Comparison of ENCODE assay signal across 21 cellular contexts in genomic region chr11:8180469-8180868, GRCh38. TPM values are rescaled to one million over a fixed set of nuclear protein-coding genes. Genes with fewer than 3 reads are reported as not detected.
DNase-seq lines count a peak whose midpoint lies in the region; TF ChIP-seq lines count a peak whose summit lies in the region.
"Had no signal": no experiment of that assay in that cellular context is flagged by ENCODE, and none has a peak within 500 bp of the region (broad histone marks: within the 10 kb centered on the region; RNA-seq: fewer than 3 reads in every experiment).

No MANE protein-coding gene starts in this region.

- no peaks in the 10 kb centered on the region for H3K36me3 Mint-ChIP-seq in endodermal cell (ENCODE audit: low read depth)
- no peaks in the 10 kb centered on the region for H3K36me3 Mint-ChIP-seq in osteocyte (ENCODE audit: unreplicated experiment)
- H3K36me3 Mint-ChIP-seq: CD14-positive monocyte; CD4-positive, alpha-beta memory T cell had no signal

- H3K36me3 ChIP-seq in WERI-Rb-1 (no peaks in the 10 kb centered on the region), endodermal cell (ENCODE audit: control insufficient read depth, insufficient read depth, low read length) (no peaks in the 10 kb centered on the region)
- H3K36me3 ChIP-seq: BLaER1 had no signal

- H3K9me3 ChIP-seq in WERI-Rb-1 (ENCODE audit: severe bottlenecking) = no peaks in the 10 kb centered on the region
- no peaks in the 10 kb centered on the region for H3K9me3 ChIP-seq in endodermal cell (ENCODE audit: control insufficient read depth, low read length)
- H3K9me3 ChIP-seq: BLaER1 had no signal

- TF ChIP-seq CTCF in 22Rv1 (IDR thresholded peaks at IDR 0.05) (0 out of 2 replicates have a peak, but pooled peaks have one; percentile 8), WERI-Rb-1 (IDR thresholded peaks at IDR 0.05; ENCODE audit: low read depth, low read length) (0 out of 2 replicates have a peak, but pooled peaks have one; percentile 12), endodermal cell (conservative IDR thresholded peaks at IDR 0.05) (peak; percentile 58), osteocyte (IDR thresholded peaks at IDR 0.05) (no peak)

- H3K27me3 ChIP-seq in WERI-Rb-1 (ENCODE audit: insufficient read depth, low read depth, severe bottlenecking) (no peaks in the 10 kb centered on the region), endodermal cell (ENCODE audit: control insufficient read depth, insufficient read depth, low read length, poor library complexity, severe bottlenecking) (no peaks in the 10 kb centered on the region)
- H3K27me3 ChIP-seq: BLaER1 had no signal

- H3K9me3 Mint-ChIP-seq in endodermal cell (peaks cover 4% of the 10 kb centered on the region), osteocyte (ENCODE audit: unreplicated experiment) (peaks cover 4% of the 10 kb centered on the region)

- no peak overlapping the region for H3K4me3 Mint-ChIP-seq in endodermal cell
- no peak overlapping the region for H3K4me3 Mint-ChIP-seq in osteocyte (ENCODE audit: unreplicated experiment)
- H3K4me3 Mint-ChIP-seq: CD4-positive, alpha-beta memory T cell had no signal

- no peak overlapping the region for H3K9ac ChIP-seq in endodermal cell (ENCODE audit: extremely low read depth, low read length, poor library complexity, severe bottlenecking)
- H3K9ac ChIP-seq: BLaER1 had no signal

- H3K4me1 ChIP-seq in endodermal cell (ENCODE audit: control insufficient read depth, insufficient read depth, low read length) = peaks cover 4% of the 10 kb centered on the region
- H3K4me1 ChIP-seq: BLaER1 had no signal

- H3K27ac ChIP-seq in 22Rv1 (no peak overlapping the region), WERI-Rb-1 (no peak overlapping the region), endodermal cell (ENCODE audit: low read depth, low read length) (no peak overlapping the region)
- H3K27ac ChIP-seq: BLaER1 had no signal

- H3K4me3 ChIP-seq in WERI-Rb-1 (ENCODE audit: low read depth, low read length) (no peak overlapping the region), endodermal cell (ENCODE audit: low read length) (no peak overlapping the region)
- H3K4me3 ChIP-seq: BLaER1, GM12878 had no signal

- H3K27ac Mint-ChIP-seq in endodermal cell (no peak overlapping the region), osteocyte (ENCODE audit: unreplicated experiment) (no peak overlapping the region)
- H3K27ac Mint-ChIP-seq: CD4-positive, alpha-beta memory T cell had no signal

- H3K27me3 Mint-ChIP-seq in endodermal cell (ENCODE audit: insufficient read depth) (peaks cover 10% of the 10 kb centered on the region), osteocyte (ENCODE audit: unreplicated experiment) (peaks cover 38% of the 10 kb centered on the region)

- H3K4me1 Mint-ChIP-seq in endodermal cell (peaks cover 14% of the 10 kb centered on the region), osteocyte (ENCODE audit: unreplicated experiment) (no peaks in the 10 kb centered on the region)
- H3K4me1 Mint-ChIP-seq: CD14-positive monocyte; CD4-positive, alpha-beta memory T cell had no signal

- 59 to 65% methylated on average over 4 of the region's 4 CpGs for WGBS in endodermal cell (ENCODE audit: insufficient coverage in 1 of 2, insufficient read length in 1 of 2), 2 experiments

- no peak for DNase-seq in WERI-Rb-1
- peak; percentile 78 for DNase-seq in endodermal cell
- DNase-seq in iPS-NIHi11 (ENCODE audit: low spot score) = peak; percentile 26
- no peak for DNase-seq in activated effector memory CD4-positive, alpha-beta T cell treated with anti-CD3 and anti-CD28 coated beads, Interleukin-2, amount 50 U/mL, for 16 hours
- DNase-seq in COLO829 (ENCODE audit: low spot score) = no peak
- DNase-seq in osteocyte (ENCODE audit: extremely low spot score, unreplicated experiment) = no peak
- no peak for DNase-seq in activated CD4-positive, alpha-beta T cell treated with anti-CD3 and anti-CD28 coated beads, Interleukin-2, amount 50 U/mL, for 48 hours
- DNase-seq: 8988T; Calu3; CD4-positive, alpha-beta memory T cell; DMS53; DND-41; EL had no signal

RNA-seq across cellular contexts. Expression of gene RIC3, which starts 11.6 kb away (rescaled TPM):
- total RNA-seq in endodermal cell (10 to 100 TPM; 23.5 to 25.3 TPM), osteocyte (not detected in 2 replicates)
- polyA plus RNA-seq in endodermal cell (2013, experiment 1 of 2) = 10.7 TPM
- 10.7 TPM for polyA plus RNA-seq in endodermal cell (2013, experiment 2 of 2)
- total RNA-seq: A673, G401, HT-29 had no signal
- polyA plus RNA-seq: AG04450, CD14-positive monocyte had no signal

Comparison
In these comparisons a context has a peak if more than half of its experiments do, and no peak if none do; other contexts are left out.
1. DNase-seq: peak in endodermal cell (single experiment) and iPS-NIHi11 (single experiment); none in WERI-Rb-1 (single experiment), activated effector memory CD4-positive, alpha-beta T cell treated with anti-CD3 and anti-CD28 coated beads, Interleukin-2, amount 50 U/mL, for 16 hours (single experiment), COLO829 (single experiment), osteocyte (single experiment) and activated CD4-positive, alpha-beta T cell treated with anti-CD3 and anti-CD28 coated beads, Interleukin-2, amount 50 U/mL, for 48 hours (0 of 2).
2. RNA of gene RIC3, which starts 11.6 kb away (total RNA-seq): 23.5 to 25.3 TPM in endodermal cell; not detected in osteocyte; every median in the first group is over 10 times any median in the second.